8 cellular contexts compared by ENCODE assay signal in the genomic region with DNA sequence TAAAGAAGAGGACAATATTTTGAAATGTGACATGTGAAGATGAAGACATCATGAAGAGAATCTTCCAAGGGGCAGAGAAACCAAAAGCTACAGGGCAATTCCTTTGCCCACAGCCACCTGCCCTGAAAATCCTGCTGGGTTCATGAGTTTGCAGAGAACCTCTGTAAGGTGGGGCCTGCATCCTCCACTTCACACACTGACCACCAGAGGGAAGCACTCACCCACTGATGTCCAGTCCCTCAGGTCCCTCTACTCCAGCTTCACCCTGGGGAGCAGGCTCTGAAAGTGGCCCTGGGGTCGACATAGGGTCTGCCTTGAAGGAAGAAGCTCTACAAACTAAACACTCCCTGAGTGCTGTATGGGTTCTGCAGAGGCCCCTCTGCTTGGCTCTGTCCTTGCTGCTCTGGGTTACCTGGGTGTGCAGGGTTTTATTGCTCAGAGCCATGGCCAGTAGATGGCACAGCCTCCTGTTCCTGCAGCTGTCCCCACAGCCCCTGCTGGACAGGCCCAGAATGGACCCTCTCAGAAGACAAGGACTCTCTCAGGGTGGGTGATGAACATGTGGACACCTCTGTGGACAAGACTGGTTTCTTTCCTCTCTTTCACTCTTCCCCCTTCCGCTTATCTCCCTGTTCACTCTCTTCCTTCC. TPM values are rescaled to one million over a fixed set of nuclear protein-coding genes. Genes with fewer than 3 reads are reported as not detected.
A peak's percentile ranks its signal among the peaks of the same experiment; 100 is the strongest.
DNase-seq lines count a peak whose midpoint lies in the region; ATAC-seq and TF ChIP-seq lines count a peak whose summit lies in the region.
"Not testable (repeated sequence)": the region's sequence is repeated elsewhere in the genome, so short reads cannot be mapped to it uniquely, and the experiment has no call there.

No MANE protein-coding gene starts in this region.

- not testable (repeated sequence) for BruUV-seq in PC-3 (replicated peaks; lab: Mats Ljungman, UMichigan)

- not testable (repeated sequence) for H3K18ac ChIP-seq in mesenchymal stem cell (ENCODE audit: low read depth in 1 of 2, low read length in 2 of 2)

- not testable (repeated sequence) for H4K91ac ChIP-seq in mesenchymal stem cell (ENCODE audit: low read length)

- H3K9me2 ChIP-seq in DOHH2 (replicated peaks; ENCODE audit: control insufficient read depth, low read length); PC-3 (replicated peaks; ENCODE audit: low read length): not testable (repeated sequence)

- TF ChIP-seq CTCF in DOHH2 (IDR thresholded peaks at IDR 0.05; ENCODE audit: low read depth, low read length, poor library complexity, severe bottlenecking) (peak; percentile 47), PC-3 (conservative IDR thresholded peaks at IDR 0.05; ENCODE audit: low read depth, low read length) (peak; percentile 51)

- POLR2A ChIA-PET in PC-3 (lab: Charles Lee; ENCODE audit: unreplicated experiment), result not testable (repeated sequence)

- not testable (repeated sequence) for H2BK15ac ChIP-seq in mesenchymal stem cell (ENCODE audit: low read depth, poor library complexity, severe bottlenecking)

- peak; percentile 81 for ATAC-seq in GM21390 (IDR thresholded peaks at IDR 0.05; ENCODE audit: unreplicated experiment)
- peak; percentile 81 for ATAC-seq in PC-3
- peak; percentile 59 for ATAC-seq in stimulated activated naive CD8-positive, alpha-beta T cell treated with anti-CD3 and anti-CD28 coated beads, Interleukin-15, Interleukin-2, amounts not matched to agents 100 U/mL and 50 U/mL, for 24 hours

- not testable (repeated sequence) for H2BK120ac ChIP-seq in mesenchymal stem cell (ENCODE audit: low read depth, low read length)

- H4K8ac ChIP-seq in mesenchymal stem cell (ENCODE audit: low read length), result not testable (repeated sequence)

- not testable (repeated sequence) for H3K14ac ChIP-seq in mesenchymal stem cell (ENCODE audit: low read length in 2 of 2)

- not testable (repeated sequence) for H2AFZ ChIP-seq in PC-3 (ENCODE audit: low read length); mesenchymal stem cell (ENCODE audit: low read depth, low read length)

- H3K79me1 ChIP-seq in mesenchymal stem cell (replicated peaks; ENCODE audit: low read length, poor library complexity, severe bottlenecking), result not testable (repeated sequence)

- 63% methylated on average over 1 of the region's 2 CpGs for WGBS in mesenchymal stem cell

- H3K27me3 ChIP-seq in DOHH2 (ENCODE audit: control insufficient read depth, low read length); PC-3 (ENCODE audit: low read length): not testable (repeated sequence)
- H3K27me3 ChIP-seq in mesenchymal stem cell (ENCODE audit: control insufficient read depth in 1 of 2, insufficient read depth in 1 of 2, low read length in 2 of 2), result peaks cover 9 to 19% of the 10 kb centered on the region in 2 experiments

- not testable (repeated sequence) for H3K9me3 ChIP-seq in DOHH2 (ENCODE audit: control insufficient read depth, insufficient read depth, low read length); PC-3 (ENCODE audit: low read length); mesenchymal stem cell (ENCODE audit: control insufficient read depth, low read length)

- not testable (repeated sequence) for H2BK5ac ChIP-seq in mesenchymal stem cell (ENCODE audit: low read depth, low read length, poor library complexity, severe bottlenecking)

- H3K9ac ChIP-seq in PC-3 (ENCODE audit: low read length); mesenchymal stem cell (ENCODE audit: low read length): not testable (repeated sequence)

- not testable (repeated sequence) for H4K20me1 ChIP-seq in DOHH2 (ENCODE audit: control insufficient read depth, insufficient read depth, low read depth, low read length); PC-3 (ENCODE audit: low read length)

- intact Hi-C loops in PC-3 (cut with micrococcal nuclease), result not testable (repeated sequence)

- not testable (repeated sequence) for H3K4me3 ChIP-seq in DOHH2 (ENCODE audit: low read length); PC-3 (ENCODE audit: low read length); mesenchymal stem cell (ENCODE audit: insufficient read depth in 1 of 2, low read depth in 1 of 2, low read length in 2 of 2)

- not testable (repeated sequence) for H3F3A ChIP-seq in DOHH2 (ENCODE audit: control insufficient read depth, insufficient read depth); PC-3 (ENCODE audit: low read length, unreplicated experiment)

- CTCF ChIA-PET in PC-3 (lab: Charles Lee), result not testable (repeated sequence)

- not testable (repeated sequence) for H3K4me2 ChIP-seq in DOHH2 (ENCODE audit: low read length); PC-3 (ENCODE audit: low read length); mesenchymal stem cell (ENCODE audit: low read length, poor library complexity, severe bottlenecking)

- H3K4me1 ChIP-seq in DOHH2 (ENCODE audit: control insufficient read depth, low read length); PC-3 (ENCODE audit: insufficient read depth, low read length); mesenchymal stem cell (ENCODE audit: control insufficient read depth, insufficient read depth, low read depth, low read length): not testable (repeated sequence)

- not testable (repeated sequence) for H2BK12ac ChIP-seq in mesenchymal stem cell (ENCODE audit: low read length in 2 of 2)

- peak; percentile 50 for DNase-seq in HT-29 (ENCODE audit: low spot score)
- DNase-seq in PC-3, result peak; percentile 49
- DNase-seq in activated T-cell treated with anti-CD3 and anti-CD28 coated beads, Interleukin-2, amount 50 U/mL, for 48 hours, result peak; percentile 34 to 44
- DNase-seq in fibroblast of gingiva (ENCODE audit: low read depth), result peak; percentile 8
- DNase-seq in mesenchymal stem cell, result peak; percentile 42
- DNase-seq in stimulated activated naive CD8-positive, alpha-beta T cell treated with anti-CD3 and anti-CD28 coated beads, Interleukin-15, Interleukin-2, amounts not matched to agents 100 U/mL and 50 U/mL, for 24 hours, result peak; percentile 37

- not testable (repeated sequence) for H3K79me2 ChIP-seq in DOHH2 (ENCODE audit: control insufficient read depth, low read length); PC-3 (ENCODE audit: low read length)

- H3K4ac ChIP-seq in mesenchymal stem cell (ENCODE audit: low read depth in 1 of 2, low read length in 2 of 2), result not testable (repeated sequence)

- not testable (repeated sequence) for H3K36me3 ChIP-seq in DOHH2 (ENCODE audit: control insufficient read depth, low read length); PC-3 (ENCODE audit: low read depth, low read length); mesenchymal stem cell (ENCODE audit: control insufficient read depth in 1 of 2, insufficient read depth in 2 of 2, low read depth in 1 of 2, low read length in 2 of 2)

- H3K23ac ChIP-seq in mesenchymal stem cell (ENCODE audit: low read length in 2 of 2), result not testable (repeated sequence)

- not testable (repeated sequence) for H3K27ac ChIP-seq in DOHH2 (ENCODE audit: low read depth, low read length); PC-3 (ENCODE audit: low read length); mesenchymal stem cell (ENCODE audit: low read length, poor library complexity, severe bottlenecking)

- not testable (repeated sequence) for H2AK5ac ChIP-seq in mesenchymal stem cell (ENCODE audit: low read length, severe bottlenecking)

RNA-seq across cellular contexts. Expression of gene CST1, which starts 27.0 kb away (rescaled TPM):
- 0.39 and 2.3 TPM in 2 replicates for total RNA-seq in HT-29 (2014; rRNA removed; shearing (Covaris generic))
- total RNA-seq in PC-3 (2014; rRNA removed), result 0.22 and 0.92 TPM in 2 replicates
- polyA plus RNA-seq in mesenchymal stem cell (2013, experiment 1 of 2), result 0.29 TPM
- 0.34 TPM for polyA plus RNA-seq in mesenchymal stem cell (2013, experiment 2 of 2)

RNA-seq across cellular contexts. Expression of gene CST4, which starts 34.9 kb away (rescaled TPM):
- 0.25 TPM in 1 of 2 replicates, not detected in the other for total RNA-seq in HT-29 (2014; rRNA removed; shearing (Covaris generic))
- 0.98 TPM in 1 of 2 replicates, not detected in the other for total RNA-seq in PC-3 (2014; rRNA removed)
- polyA plus RNA-seq in mesenchymal stem cell (2013, experiment 1 of 2), result not detected
- polyA plus RNA-seq in mesenchymal stem cell (2013, experiment 2 of 2), result 0.18 TPM
